Comparison of ENCODE assay signal across 26 cellular contexts in the genomic region with DNA sequence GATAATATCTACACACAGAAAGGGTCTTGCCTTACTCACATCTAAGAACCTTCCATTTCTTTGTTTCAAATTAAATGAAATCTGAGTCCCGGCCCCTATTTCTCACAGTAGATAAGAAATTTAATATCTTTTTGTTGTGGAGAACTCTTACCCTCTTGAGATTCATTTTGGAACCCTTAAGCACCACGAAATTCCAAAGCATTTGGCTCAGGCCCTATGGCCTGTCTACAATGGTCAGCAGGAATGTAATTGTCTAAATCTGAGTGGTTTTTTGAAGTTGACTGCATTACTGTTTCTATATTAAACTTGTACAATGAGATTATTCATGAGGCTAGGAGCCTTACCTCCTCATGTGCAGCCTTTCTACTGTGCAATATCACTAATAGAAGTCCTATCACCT.
"Had no signal": no experiment of that assay in that cellular context is flagged by ENCODE, and none has a peak within 500 bp of the region (broad histone marks: within the 10 kb centered on the region; RNA-seq: fewer than 3 reads in every experiment).

No MANE protein-coding gene starts in this region.

- H3K27ac ChIP-seq: SJSA1 had no signal

- H3K4me1 ChIP-seq: SJSA1 had no signal

- ATAC-seq: activated naive CD4-positive, alpha-beta T cell treated with anti-CD3 and anti-CD28 coated beads, Interleukin-2, amount 50 U/mL, for 72 hours; activated naive CD8-positive, alpha-beta T cell treated with anti-CD3 and anti-CD28 coated beads, Interleukin-2, amount 50 U/mL, for 24 hours; activated T-cell treated with anti-CD3 and anti-CD28 coated beads, Interleukin-2, amount 50 U/mL, for 4 hours; T-helper 17 cell had no signal

- H3K27me3 ChIP-seq: SJSA1 had no signal

- H3K4me3 Mint-ChIP-seq: activated B cell treated with CpG ODN at 0.5 μM for 24 hours; activated CD4-positive, alpha-beta T cell treated with anti-CD3 and anti-CD28 coated beads, Interleukin-2, amount 10 ng/mL, durations not matched to agents 24 days and 14 days; activated naive CD8-positive, alpha-beta T cell treated with anti-CD3 and anti-CD28 coated beads, Interleukin-2, amount 50 U/mL, for 24 hours; activated T-cell treated with anti-CD3 and anti-CD28 coated beads, Interleukin-2, amount 50 U/mL, for 4 hours; T-helper 17 cell had no signal

- DNase-seq: activated B cell treated with CpG ODN at 0.5 μM for 24 hours; activated CD4-positive, alpha-beta T cell treated with anti-CD3 and anti-CD28 coated beads for 1 hour; activated CD4-positive, alpha-beta T cell treated with anti-CD3 and anti-CD28 coated beads, Interleukin-2, amount 10 ng/mL, durations not matched to agents 24 days and 14 days; activated CD4-positive, alpha-beta T cell treated with anti-CD3 and anti-CD28 coated beads, Interleukin-2, amount 50 U/mL, for 48 hours; activated CD8-positive, alpha-beta memory T cell treated with anti-CD3 and anti-CD28 coated beads for 24 hours; activated effector memory CD4-positive, alpha-beta T cell treated with anti-CD3 and anti-CD28 coated beads, Interleukin-2, amount 50 U/mL, for 16 hours; activated naive CD4-positive, alpha-beta T cell treated with Interleukin-2 at 50 U/mL for 16 hours; activated naive CD8-positive, alpha-beta T cell treated with anti-CD3 and anti-CD28 coated beads, Interleukin-2, amount 50 U/mL, for 24 hours; activated T-cell treated with anti-CD3 and anti-CD28 coated beads, Interleukin-2, amount 50 U/mL, for 4 hours; amniotic stem cell; central memory CD4-positive, alpha-beta T cell; Kasumi-1; KBM-7; NCI-H1105 treated with DMSO at 0.1 percent for 48 hours; NCI-H1436 treated with DMSO at 0.1 percent for 48 hours; NCI-H187; NCI-H2081; NCI-H2171; NCI-H226; NCI-H510A; NCI-H526 treated with DMSO at 0.1 percent for 48 hours; SHP77; T-helper 17 cell; T-helper 9 cell had no signal

- H3K9me3 ChIP-seq: SJSA1 had no signal

- H3K36me3 ChIP-seq: SJSA1 had no signal

- H3K4me1 Mint-ChIP-seq: activated B cell treated with CpG ODN at 0.5 μM for 24 hours; activated CD4-positive, alpha-beta T cell treated with anti-CD3 and anti-CD28 coated beads, Interleukin-2, amount 10 ng/mL, durations not matched to agents 24 days and 14 days; activated naive CD8-positive, alpha-beta T cell treated with anti-CD3 and anti-CD28 coated beads, Interleukin-2, amount 50 U/mL, for 24 hours; T-helper 17 cell had no signal

- H3K27ac Mint-ChIP-seq: activated B cell treated with CpG ODN at 0.5 μM for 24 hours; activated CD4-positive, alpha-beta T cell treated with anti-CD3 and anti-CD28 coated beads, Interleukin-2, amount 10 ng/mL, durations not matched to agents 24 days and 14 days; activated naive CD4-positive, alpha-beta T cell treated with anti-CD3 and anti-CD28 coated beads, Interleukin-2, amount 50 U/mL, for 72 hours; activated naive CD8-positive, alpha-beta T cell treated with anti-CD3 and anti-CD28 coated beads, Interleukin-2, amount 50 U/mL, for 24 hours; T-helper 17 cell had no signal

- H3K4me3 ChIP-seq: SJSA1 had no signal

- H3K27me3 Mint-ChIP-seq: activated B cell treated with CpG ODN at 0.5 μM for 24 hours; activated CD4-positive, alpha-beta T cell treated with anti-CD3 and anti-CD28 coated beads, Interleukin-2, amount 10 ng/mL, durations not matched to agents 24 days and 14 days; activated naive CD8-positive, alpha-beta T cell treated with anti-CD3 and anti-CD28 coated beads, Interleukin-2, amount 50 U/mL, for 24 hours; T-helper 17 cell had no signal

- H3K36me3 Mint-ChIP-seq: activated naive CD4-positive, alpha-beta T cell treated with anti-CD3 and anti-CD28 coated beads, Interleukin-2, amount 50 U/mL, for 72 hours had no signal

- H3K9me3 Mint-ChIP-seq: activated B cell treated with CpG ODN at 0.5 μM for 24 hours; activated CD4-positive, alpha-beta T cell treated with anti-CD3 and anti-CD28 coated beads, Interleukin-2, amount 10 ng/mL, durations not matched to agents 24 days and 14 days had no signal
